In the genomic region with DNA sequence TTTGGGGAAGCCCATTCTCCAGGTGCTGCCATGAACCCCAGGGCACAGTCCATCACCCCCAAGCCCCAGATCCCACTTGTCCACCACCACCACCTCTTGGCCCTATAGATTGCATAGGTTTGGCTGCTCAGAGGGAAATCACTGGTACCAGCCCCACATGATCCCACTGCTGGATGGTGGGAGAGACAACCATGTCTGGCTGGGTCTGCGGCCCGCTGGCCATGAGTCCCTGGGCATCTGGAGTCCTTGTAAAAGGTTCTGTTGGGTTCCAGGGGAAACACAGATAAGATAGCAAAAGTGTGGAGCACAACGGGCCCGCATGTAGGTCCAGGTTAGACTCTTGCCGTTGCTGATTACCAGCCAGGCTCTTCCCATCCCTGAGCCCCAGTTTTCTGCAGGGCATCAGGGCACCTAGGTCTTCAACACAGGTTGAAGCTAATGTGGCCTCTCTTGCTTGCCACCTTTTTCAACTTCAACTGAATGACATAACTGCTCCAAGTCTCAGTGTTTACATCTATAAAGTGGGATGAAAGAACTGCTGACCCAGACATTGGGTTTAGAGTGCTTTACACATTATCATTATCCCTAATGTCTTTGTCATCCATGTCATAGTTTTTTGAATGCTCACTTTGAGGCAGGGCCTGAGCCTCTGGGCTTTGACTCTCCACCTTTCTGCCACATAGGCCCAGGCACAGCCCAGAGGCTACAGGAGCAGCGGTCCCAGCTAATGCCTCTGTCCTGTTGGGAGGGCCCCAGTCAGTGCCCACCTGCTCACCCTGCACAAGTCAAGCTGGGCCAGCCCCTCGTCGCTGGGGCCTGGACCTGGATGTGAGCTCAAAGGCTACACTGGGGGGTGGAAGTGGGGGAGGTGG, we compare ENCODE assay signal across 7 cellular contexts. TPM values are rescaled to one million over a fixed set of nuclear protein-coding genes. Genes with fewer than 3 reads are reported as not detected.
DNase-seq lines count a peak whose midpoint lies in the region; ATAC-seq and TF ChIP-seq lines count a peak whose summit lies in the region.

No MANE protein-coding gene starts in this region.

- WGBS in IMR-90 (ENCODE audit: extremely low coverage in 2 of 2, insufficient read length in 1 of 2), 2 experiments = 92% methylated on average over 2 of the region's 8 CpGs; no CpG with 5 or more reads in 1 of the 2 experiments

- H3K27ac ChIP-seq in IMR-90 (ENCODE audit: insufficient read depth, low read length) (no peak overlapping the region; the same call in 1 of the 2 replicates), left lung (peak overlapping the region in 1 of 2 donors; percentile 87), subcutaneous abdominal adipose tissue (ENCODE audit: low read depth, low read length) (no peak overlapping the region)

- DNase-seq in IMR-90 (no peak), left lung (peak in 1 of 2 donors; percentile 70), NCI-H2107 (lab: John Stamatoyannopoulos, UW) (no peak), NCI-H2171 treated with DMSO at 0.1 percent for 48 hours (lab: John Stamatoyannopoulos, UW) (no peak)
- no peak for DNase-seq in activated naive CD8-positive, alpha-beta T cell treated with anti-CD3 and anti-CD28 coated beads, Interleukin-2, amount 10 ng/mL, durations not matched to agents 7 days and 5 days
- DNase-seq in stimulated activated CD4-positive, alpha-beta T cell treated with anti-CD3 and anti-CD28 coated beads, Interleukin-12 subunit alpha, Interleukin-12 subunit beta, amount 100 ng/mL, for 4 hours = no peak

- H3K36me3 ChIP-seq in IMR-90 (ENCODE audit: control insufficient read depth, insufficient read depth, low read length) (0 out of 2 replicates have a peak, but pooled peaks cover 3% of the 10 kb centered on the region), left lung (peaks cover 0 to 4% of the 10 kb centered on the region in 2 donors), subcutaneous abdominal adipose tissue (ENCODE audit: control insufficient read depth in 5 of 5, insufficient read depth in 5 of 5, low read length in 5 of 5) (peaks cover 0 to 8% (median 3%) of the 10 kb centered on the region in 5 donors)

- peaks cover 30% of the 10 kb centered on the region for H3K9me1 ChIP-seq in IMR-90 (ENCODE audit: insufficient read depth, low read length)

- dilution Hi-C loops in IMR-90 (cut with HindIII; ENCODE audit: low sequenced_read_pairs, unreplicated experiment) = no loop called here

- TF ChIP-seq POLR2A in IMR-90 (IDR thresholded peaks at IDR 0.05; ENCODE audit: low read depth, low read length) = no peak

- peak overlapping the region; percentile 92 for H3K4me3 Mint-ChIP-seq in activated naive CD8-positive, alpha-beta T cell treated with anti-CD3 and anti-CD28 coated beads, Interleukin-2, amount 10 ng/mL, durations not matched to agents 7 days and 5 days

- no peak overlapping the region for H3K18ac ChIP-seq in IMR-90 (ENCODE audit: low read depth, low read length)

- no peak for ATAC-seq in IMR-90 (ENCODE audit: low read depth)
- ATAC-seq in activated naive CD8-positive, alpha-beta T cell treated with anti-CD3 and anti-CD28 coated beads, Interleukin-2, amount 10 ng/mL, durations not matched to agents 7 days and 5 days (ENCODE audit: low read depth) = no peak
- ATAC-seq in left lung = no peak

- H3K9ac ChIP-seq in IMR-90 (ENCODE audit: low read depth, low read length) (peak overlapping the region; percentile 74; the same call in 1 of the 2 replicates), subcutaneous abdominal adipose tissue (ENCODE audit: low read length in 5 of 5) (peak overlapping the region in 1 of 5 donors; percentile 75)

- H3K27me3 Mint-ChIP-seq in activated naive CD8-positive, alpha-beta T cell treated with anti-CD3 and anti-CD28 coated beads, Interleukin-2, amount 10 ng/mL, durations not matched to agents 7 days and 5 days = peaks cover 29% of the 10 kb centered on the region

- TF ChIP-seq CTCF in IMR-90 (conservative IDR thresholded peaks at IDR 0.05; ENCODE audit: low read depth, low read length) = no peak
- no peak for TF ChIP-seq CTCF in left lung (IDR thresholded peaks at IDR 0.05)

- H3K27me3 ChIP-seq in IMR-90 (ENCODE audit: control insufficient read depth, insufficient read depth, low read length) (peaks cover 24% of the 10 kb centered on the region), left lung (peaks cover 0 to 27% of the 10 kb centered on the region in 2 donors), subcutaneous abdominal adipose tissue (ENCODE audit: control insufficient read depth in 5 of 5, insufficient read depth in 4 of 5, low read length in 5 of 5) (peaks cover 0 to 4% (median 0%) of the 10 kb centered on the region in 5 donors)

- H3K27ac Mint-ChIP-seq in activated naive CD8-positive, alpha-beta T cell treated with anti-CD3 and anti-CD28 coated beads, Interleukin-2, amount 10 ng/mL, durations not matched to agents 7 days and 5 days = peak overlapping the region; percentile 95

- 0 out of 2 replicates have a peak overlapping the region, but pooled peaks have one; percentile 90 for H3K23ac ChIP-seq in IMR-90 (ENCODE audit: low read depth, low read length)

- H3K4ac ChIP-seq in IMR-90 (ENCODE audit: low read depth, low read length) = peak overlapping the region; percentile 99

- peak overlapping the region; percentile 88 for H2AK9ac ChIP-seq in IMR-90 (replicated peaks; ENCODE audit: low read depth, low read length, poor library complexity)

- peaks cover 1% of the 10 kb centered on the region for H3K36me3 Mint-ChIP-seq in activated naive CD8-positive, alpha-beta T cell treated with anti-CD3 and anti-CD28 coated beads, Interleukin-2, amount 10 ng/mL, durations not matched to agents 7 days and 5 days

- H2BK120ac ChIP-seq in IMR-90 (ENCODE audit: low read depth, low read length) = 0 out of 2 replicates have a peak overlapping the region, but pooled peaks have one; percentile 86

- H3K9me3 ChIP-seq in IMR-90 (ENCODE audit: control insufficient read depth, insufficient read depth, low read length) (no peaks in the 10 kb centered on the region), left lung (no peaks in the 10 kb centered on the region), subcutaneous abdominal adipose tissue (ENCODE audit: control insufficient read depth in 5 of 5, low read length in 5 of 5) (no peaks in the 10 kb centered on the region)

- H4K20me1 ChIP-seq in IMR-90 (ENCODE audit: insufficient read depth, low read length) = peaks cover 34% of the 10 kb centered on the region

- H3K14ac ChIP-seq in IMR-90 (replicated peaks; ENCODE audit: low read depth, low read length) = peak overlapping the region; percentile 100

- H2BK5ac ChIP-seq in IMR-90 (ENCODE audit: low read depth, low read length, poor library complexity, severe bottlenecking) = no peak overlapping the region

- H4K91ac ChIP-seq in IMR-90 (ENCODE audit: insufficient read depth, low read depth, low read length) = peak overlapping the region; percentile 90; the same call in 1 of the 2 replicates

- H3K4me1 Mint-ChIP-seq in activated naive CD8-positive, alpha-beta T cell treated with anti-CD3 and anti-CD28 coated beads, Interleukin-2, amount 10 ng/mL, durations not matched to agents 7 days and 5 days = peaks cover 18% of the 10 kb centered on the region

- intact Hi-C loops in IMR-90 (cut with micrococcal nuclease) = no loop called here
- intact Hi-C loops in left lung (cut with DNase I) = no loop called here

- CTCF ChIA-PET in IMR-90 (lab: Yijun Ruan, JAX) = no interaction called here

- peak overlapping the region; percentile 94; the same call in 1 of the 2 replicates for H3K4me2 ChIP-seq in IMR-90 (ENCODE audit: low read depth, low read length)

- peak overlapping the region; percentile 90; the same call in 1 of the 2 replicates for H2AK5ac ChIP-seq in IMR-90 (ENCODE audit: low read depth, low read length)

- no TSS peak for BruUV-seq in IMR-90 (replicated peaks; lab: Mats Ljungman, UMichigan)

- H2BK20ac ChIP-seq in IMR-90 (ENCODE audit: low read depth, low read length) = no peak overlapping the region

- H3K56ac ChIP-seq in IMR-90 (ENCODE audit: extremely low read depth, insufficient read depth, low read length) = no peak overlapping the region

- TF ChIP-seq RAD21 in IMR-90 (IDR thresholded peaks at IDR 0.05; ENCODE audit: low read length) = no peak

- H3K9me3 Mint-ChIP-seq in activated naive CD8-positive, alpha-beta T cell treated with anti-CD3 and anti-CD28 coated beads, Interleukin-2, amount 10 ng/mL, durations not matched to agents 7 days and 5 days = no peaks in the 10 kb centered on the region

- peak overlapping the region; percentile 98 for H2AFZ ChIP-seq in IMR-90 (replicated peaks; ENCODE audit: low read length, poor library complexity)

- peaks cover 14% of the 10 kb centered on the region for H3K4me1 ChIP-seq in IMR-90 (ENCODE audit: control insufficient read depth, insufficient read depth, low read length)
- H3K4me1 ChIP-seq in left lung = peaks cover 21 to 45% of the 10 kb centered on the region in 2 donors
- peaks cover 8 to 64% (median 48%) of the 10 kb centered on the region in 5 donors for H3K4me1 ChIP-seq in subcutaneous abdominal adipose tissue (ENCODE audit: control insufficient read depth in 5 of 5, insufficient read depth in 5 of 5, low read length in 5 of 5)

- peaks cover 12 to 43% of the 10 kb centered on the region in 2 experiments for H3K79me1 ChIP-seq in IMR-90 (ENCODE audit: low read depth in 1 of 2, low read length in 2 of 2)

- H4K8ac ChIP-seq in IMR-90 (ENCODE audit: low read depth in 2 of 2, low read length in 2 of 2) = peak overlapping the region; percentile 78 to 100; a peak in 3 of 4 replicates

- no peak overlapping the region for H2BK15ac ChIP-seq in IMR-90 (ENCODE audit: low read depth, low read length)

- POLR2A ChIA-PET in IMR-90 (lab: Charles Lee; ENCODE audit: unreplicated experiment) = no interaction called here
- POLR2A ChIA-PET in activated naive CD8-positive, alpha-beta T cell treated with anti-CD3 and anti-CD28 coated beads, Interleukin-2, amount 10 ng/mL, durations not matched to agents 7 days and 5 days (lab: Charles Lee) = interaction anchor here (0.5 to 2.4 kb wide), 14 partner anchors 10 to 494 kb away, joined by 3 to 10 read pairs (median 4); partner anchors contain the start of genes RANBP1 and TRMT2A

- peak overlapping the region; percentile 56; the same call in 1 of the 2 replicates for H3K4me3 ChIP-seq in IMR-90 (ENCODE audit: insufficient read depth, low read depth, low read length)
- H3K4me3 ChIP-seq in left lung = peak overlapping the region; percentile 38 to 85
- peak overlapping the region in 4 of 5 donors; percentile 73 to 97 (median 78) for H3K4me3 ChIP-seq in subcutaneous abdominal adipose tissue (ENCODE audit: low read depth in 1 of 5, low read length in 5 of 5)

- peak overlapping the region; percentile 99 for H4K5ac ChIP-seq in IMR-90 (ENCODE audit: low read depth, low read length)

- in situ Hi-C loops in IMR-90 (cut with MboI; ENCODE audit: low sequenced_read_pairs) = no loop called here

RNA-seq across cellular contexts. Expression of gene TANGO2, which starts 1.0 kb away (rescaled TPM):
- total RNA-seq in IMR-90 (2012; rRNA removed) (60.5 and 75.1 TPM in 2 replicates), left lung (10 to 100 TPM; 45.9 to 47.2 TPM)
- 43.2 and 45.1 TPM in 2 replicates for polyA plus RNA-seq in IMR-90 (2012; rRNA removed)
- 33.0 and 52.8 TPM in 2 replicates for polyA plus RNA-seq in IMR-90 (2012; cell fraction: cytosol; rRNA removed)
- polyA plus RNA-seq in IMR-90 (2012; cell fraction: nucleus; rRNA removed; ENCODE audit: low replicate concordance) = 45.9 and 91.8 TPM in 2 replicates
- total RNA-seq in activated naive CD8-positive, alpha-beta T cell treated with anti-CD3 and anti-CD28 coated beads, Interleukin-2, amount 10 ng/mL, durations not matched to agents 7 days and 5 days = 10 to 100 TPM; 40.7 to 41.2 TPM

RNA-seq across cellular contexts. Expression of gene ARVCF, which starts 3.3 kb away (rescaled TPM):
- total RNA-seq in IMR-90 (2012; rRNA removed) (8.6 and 12.2 TPM in 2 replicates), left lung (10 to 100 TPM; 18.2 to 22.4 TPM)
- 14.1 and 18.1 TPM in 2 replicates for polyA plus RNA-seq in IMR-90 (2012; rRNA removed)
- 8.9 and 14.7 TPM in 2 replicates for polyA plus RNA-seq in IMR-90 (2012; cell fraction: cytosol; rRNA removed)
- polyA plus RNA-seq in IMR-90 (2012; cell fraction: nucleus; rRNA removed; ENCODE audit: low replicate concordance) = 46.1 and 149 TPM in 2 replicates
- total RNA-seq in activated naive CD8-positive, alpha-beta T cell treated with anti-CD3 and anti-CD28 coated beads, Interleukin-2, amount 10 ng/mL, durations not matched to agents 7 days and 5 days = 1 to 10 TPM; 1.5 to 1.6 TPM
